In the genomic region with DNA sequence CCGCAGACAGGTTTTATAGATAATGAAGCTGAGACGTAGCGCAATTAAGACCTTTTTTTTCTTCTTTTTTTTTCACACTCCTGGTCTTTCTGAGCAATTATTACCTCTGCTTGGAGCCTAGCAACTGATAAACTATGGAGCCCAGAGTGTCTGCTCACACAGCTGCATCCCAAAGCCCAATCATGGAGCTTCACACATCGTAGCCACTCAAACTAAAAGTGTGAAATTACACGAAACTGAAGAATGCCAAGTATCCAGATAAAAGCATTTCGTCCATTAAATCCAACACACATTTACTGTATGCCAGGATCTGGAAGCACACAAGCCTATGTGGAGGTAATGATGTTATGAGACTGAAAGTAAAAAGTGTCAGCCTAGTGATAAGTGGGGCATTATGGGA, we compare ENCODE assay signal across 29 cellular contexts.
DNase-seq lines count a peak whose midpoint lies in the region; ATAC-seq and TF ChIP-seq lines count a peak whose summit lies in the region.
"Had no signal": no experiment of that assay in that cellular context is flagged by ENCODE, and none has a peak within 500 bp of the region (broad histone marks: within the 10 kb centered on the region; RNA-seq: fewer than 3 reads in every experiment).

No MANE protein-coding gene starts in this region.

- H3K56ac ChIP-seq in mesendoderm (ENCODE audit: low read length): no peak overlapping the region

- no peak overlapping the region for H3K4me3 Mint-ChIP-seq in type B pancreatic cell
- H3K4me3 Mint-ChIP-seq: activated T-cell treated with anti-CD3 and anti-CD28 coated beads, Interleukin-2, amount 50 U/mL, for 72 hours; H9; natural killer cell treated with Interleukin-12 subunit alpha and Interleukin-12 subunit beta and Interleukin-15 and Interleukin-18, amount 100 ng/mL, for 72 hours; T-helper 17 cell had no signal

- no peak overlapping the region for H2AK5ac ChIP-seq in mesendoderm (ENCODE audit: low read length)

- no peak for ATAC-seq in GM21423 (IDR thresholded peaks at IDR 0.05; ENCODE audit: unreplicated experiment)
- ATAC-seq: activated T-cell treated with anti-CD3 and anti-CD28 coated beads, Interleukin-2, amount 50 U/mL, for 72 hours; left colon; natural killer cell treated with Interleukin-12 subunit alpha and Interleukin-12 subunit beta and Interleukin-15 and Interleukin-18, amount 100 ng/mL, for 72 hours; T-helper 17 cell had no signal

- no peak for DNase-seq in left ventricle myocardium inferior
- no peak for DNase-seq in cardiac septum (ENCODE audit: low spot score)
- no peak for DNase-seq in brain microvascular endothelial cell
- DNase-seq in mesendoderm: peak; percentile 96
- DNase-seq in type B pancreatic cell (ENCODE audit: extremely low spot score, unreplicated experiment): no peak
- no peak for DNase-seq in GM13977 (ENCODE audit: low spot score)
- DNase-seq in NK-92 (lab: John Stamatoyannopoulos, UW; ENCODE audit: unreplicated experiment): no peak
- DNase-seq: activated CD4-positive, alpha-beta T cell treated with anti-CD3 and anti-CD28 coated beads for 4 hours; activated naive CD4-positive, alpha-beta T cell treated with Interleukin-2 at 50 U/mL for 16 hours; activated T-cell treated with anti-CD3 and anti-CD28 coated beads, Interleukin-2, amount 50 U/mL, for 72 hours; adrenal gland; DMS79; H9; Karpas-422; left colon; MV-4-11; NCI-H1694 treated with DMSO at 0.1 percent for 48 hours; NCI-H2171 treated with DMSO at 0.1 percent for 48 hours; NCI-H524; RPMI8226; sigmoid colon; SK-N-SH; stimulated activated CD8-positive, alpha-beta memory T cell treated with anti-CD3 and anti-CD28 coated beads, Interleukin-4, amount 100 ng/mL, for 48 hours; T-helper 17 cell; upper lobe of right lung had no signal

- peaks cover 96% of the 10 kb centered on the region for H3K4me1 ChIP-seq in left ventricle myocardium inferior
- H3K4me1 ChIP-seq in mesendoderm (ENCODE audit: control insufficient read depth, low read depth, low read length): peaks cover 13% of the 10 kb centered on the region
- H3K4me1 ChIP-seq: parathyroid adenoma had no signal

- in situ Hi-C loops in brain microvascular endothelial cell (cut with HindIII; ENCODE audit: low pct_ligation_motif_present, low sequenced_read_pairs) (no loop called here), GM13977 (cut with MboI; ENCODE audit: low pct_unique_long_range_greater_than_20kb, low sequenced_read_pairs, unreplicated experiment) (no loop called here)

- peaks cover 33% of the 10 kb centered on the region for H3K36me3 Mint-ChIP-seq in type B pancreatic cell
- H3K36me3 Mint-ChIP-seq: natural killer cell treated with Interleukin-12 subunit alpha and Interleukin-12 subunit beta and Interleukin-15 and Interleukin-18, amount 100 ng/mL, for 72 hours had no signal

- no peak overlapping the region for H3K4ac ChIP-seq in mesendoderm (ENCODE audit: low read depth, low read length)

- no peak overlapping the region for H3K4me3 ChIP-seq in left ventricle myocardium inferior
- no peak overlapping the region for H3K4me3 ChIP-seq in brain microvascular endothelial cell (ENCODE audit: low read depth, low read length)
- H3K4me3 ChIP-seq in mesendoderm (ENCODE audit: low read length): no peak overlapping the region
- H3K4me3 ChIP-seq: adrenal gland, cardiac muscle cell, sigmoid colon, upper lobe of right lung had no signal

- no peaks in the 10 kb centered on the region for H3K79me1 ChIP-seq in mesendoderm (ENCODE audit: low read length)

- no peaks in the 10 kb centered on the region for H3K79me2 ChIP-seq in mesendoderm (ENCODE audit: control insufficient read depth, insufficient read depth, low read length)
- H3K79me2 ChIP-seq: parathyroid adenoma had no signal

- no peak overlapping the region for H3K9ac ChIP-seq in mesendoderm (ENCODE audit: low read length)
- H3K9ac ChIP-seq: parathyroid adenoma had no signal

- no peak overlapping the region for H2BK15ac ChIP-seq in mesendoderm (replicated peaks; ENCODE audit: low read depth)

- intact Hi-C loops in left ventricle myocardium inferior (cut with micrococcal nuclease) (no loop called here), cardiac septum (cut with DNase I) (no loop called here)

- WGBS in mesendoderm (ENCODE audit: extremely low coverage, insufficient coverage, low lambda C conversion rate): no CpG with 5 or more reads among the region's 6 CpGs

- no peak overlapping the region for H2BK120ac ChIP-seq in mesendoderm (ENCODE audit: low read depth, low read length)

- H3K23ac ChIP-seq in mesendoderm (ENCODE audit: low read length): no peak overlapping the region

- H3K4me1 Mint-ChIP-seq in type B pancreatic cell (ENCODE audit: unreplicated experiment): peaks cover 54% of the 10 kb centered on the region
- H3K4me1 Mint-ChIP-seq: T-helper 17 cell had no signal

- H3K27me3 ChIP-seq in left ventricle myocardium inferior (ENCODE audit: low read depth) (no peaks in the 10 kb centered on the region), brain microvascular endothelial cell (replicated peaks) (no peaks in the 10 kb centered on the region), mesendoderm (ENCODE audit: insufficient read depth, low read length, poor library complexity) (no peaks in the 10 kb centered on the region)
- H3K27me3 ChIP-seq: adrenal gland, cardiac muscle cell, sigmoid colon, upper lobe of right lung had no signal

- peak overlapping the region; percentile 21 for H3K27ac Mint-ChIP-seq in type B pancreatic cell
- H3K27ac Mint-ChIP-seq: activated T-cell treated with anti-CD3 and anti-CD28 coated beads, Interleukin-2, amount 50 U/mL, for 72 hours; natural killer cell treated with Interleukin-12 subunit alpha and Interleukin-12 subunit beta and Interleukin-15 and Interleukin-18, amount 100 ng/mL, for 72 hours; T-helper 17 cell had no signal

- no peak overlapping the region for H2BK5ac ChIP-seq in mesendoderm (ENCODE audit: low read length)

- H3K9me3 Mint-ChIP-seq in type B pancreatic cell: no peaks in the 10 kb centered on the region
- H3K9me3 Mint-ChIP-seq: activated T-cell treated with anti-CD3 and anti-CD28 coated beads, Interleukin-2, amount 50 U/mL, for 72 hours; H9; natural killer cell treated with Interleukin-12 subunit alpha and Interleukin-12 subunit beta and Interleukin-15 and Interleukin-18, amount 100 ng/mL, for 72 hours had no signal

- H3K27ac ChIP-seq in left ventricle myocardium inferior (replicated peaks) (peak overlapping the region; percentile 76), brain microvascular endothelial cell (peak overlapping the region; percentile 84), mesendoderm (ENCODE audit: low read depth, low read length) (peak overlapping the region; percentile 52)
- H3K27ac ChIP-seq: adrenal gland, parathyroid adenoma, upper lobe of right lung had no signal

- H3K36me3 ChIP-seq in left ventricle myocardium inferior (peaks cover 32% of the 10 kb centered on the region), brain microvascular endothelial cell (replicated peaks) (peaks cover 14% of the 10 kb centered on the region), mesendoderm (ENCODE audit: control insufficient read depth, insufficient read depth, low read length) (no peaks in the 10 kb centered on the region)
- H3K36me3 ChIP-seq: sigmoid colon had no signal

- no peak overlapping the region for H4K5ac ChIP-seq in mesendoderm (ENCODE audit: low read length)

- no peak overlapping the region for H3K4me2 ChIP-seq in mesendoderm (ENCODE audit: low read length)

- no peak for TF ChIP-seq CTCF in left ventricle myocardium inferior (IDR thresholded peaks at IDR 0.05; ENCODE audit: borderline replicate concordance)
- no peak for TF ChIP-seq CTCF in brain microvascular endothelial cell (IDR thresholded peaks at IDR 0.05; ENCODE audit: low read depth, low read length, missing control alignments)
- TF ChIP-seq CTCF in type B pancreatic cell (conservative IDR thresholded peaks at IDR 0.05): no peak
- no peak for TF ChIP-seq CTCF in GM13977 (IDR thresholded peaks at IDR 0.05; ENCODE audit: extremely low read depth, insufficient read depth, missing control alignments)

- H3K27me3 Mint-ChIP-seq in type B pancreatic cell: no peaks in the 10 kb centered on the region

- H3K18ac ChIP-seq in mesendoderm (ENCODE audit: low read length): no peak overlapping the region

- no peak overlapping the region for H4K8ac ChIP-seq in mesendoderm (ENCODE audit: low read depth, low read length)

- H3K9me3 ChIP-seq in left ventricle myocardium inferior (replicated peaks): no peaks in the 10 kb centered on the region
- H3K9me3 ChIP-seq: adrenal gland, sigmoid colon, SK-N-SH, upper lobe of right lung had no signal
